ENCODE assay signal across 19 cellular contexts in genomic region chr7:131404226-131404911, GRCh38.
DNase-seq lines count a peak whose midpoint lies in the region; ATAC-seq, FAIRE-seq and TF ChIP-seq lines count a peak whose summit lies in the region.
"Had no signal": no experiment of that assay in that cellular context is flagged by ENCODE, and none has a peak within 500 bp of the region (broad histone marks: within the 10 kb centered on the region; RNA-seq: fewer than 3 reads in every experiment).

No MANE protein-coding gene starts in this region.

- no peak overlapping the region for H4K5ac ChIP-seq in H9 (ENCODE audit: insufficient read length, low read depth, low read length)

- H3K36me3 ChIP-seq in HepG2 (replicated peaks in 1 of 2; ENCODE audit: control insufficient read depth in 1 of 2, insufficient read depth in 2 of 2, low read length in 2 of 2) (peaks cover 6 to 13% of the 10 kb centered on the region in 2 experiments), prostate gland (no peaks in the 10 kb centered on the region), GM23338 (ENCODE audit: insufficient read depth) (0 out of 2 replicates have a peak, but pooled peaks cover 5% of the 10 kb centered on the region)

- H3K4me3 ChIP-seq in HepG2 (replicated peaks in 1 of 3; ENCODE audit: insufficient read depth in 1 of 3, low read depth in 2 of 3, low read length in 3 of 3) (no peak overlapping the region), prostate gland (no peak overlapping the region), GM23338 (no peak overlapping the region)
- H3K4me3 ChIP-seq: HAP-1 had no signal

- no peak overlapping the region for H3T11ph ChIP-seq in H9 (ENCODE audit: low read length)

- H3K79me2 ChIP-seq in H9 (ENCODE audit: insufficient read depth, low read length) (no peaks in the 10 kb centered on the region), HepG2 (ENCODE audit: insufficient read depth, low read length) (peaks cover 15% of the 10 kb centered on the region), GM23338 (replicated peaks; ENCODE audit: insufficient read depth) (peaks cover 18% of the 10 kb centered on the region)

- in situ Hi-C loops in HepG2 (cut with HindIII; ENCODE audit: extremely low pct_ligation_motif_present, low pct_unique_long_range_greater_than_20kb), result no loop called here

- no peaks in the 10 kb centered on the region for H3K79me1 ChIP-seq in H9 (ENCODE audit: insufficient read depth, low read depth, low read length, poor library complexity, severe bottlenecking)

- H3K4me1 Mint-ChIP-seq in H9, result peaks cover 24 to 26% of the 10 kb centered on the region in 2 experiments
- H3K4me1 Mint-ChIP-seq in WTC11, result peaks cover 38% of the 10 kb centered on the region
- peaks cover 34% of the 10 kb centered on the region for H3K4me1 Mint-ChIP-seq in GM23338

- no peaks in the 10 kb centered on the region for H4K20me1 ChIP-seq in H9 (ENCODE audit: control insufficient read depth, insufficient read depth, insufficient read length)
- H4K20me1 ChIP-seq in HepG2 (ENCODE audit: insufficient read depth, low read length), result 0 out of 2 replicates have a peak, but pooled peaks cover 3% of the 10 kb centered on the region
- no peaks in the 10 kb centered on the region for H4K20me1 ChIP-seq in GM23338 (replicated peaks; ENCODE audit: insufficient read depth)

- H3K4me2 ChIP-seq in H9 (ENCODE audit: insufficient read depth, insufficient read length, low read length) (no peak overlapping the region), HepG2 (ENCODE audit: low read depth, low read length) (no peak overlapping the region), GM23338 (no peak overlapping the region)
- H3K4me2 ChIP-seq: KMS-11 had no signal

- no peak overlapping the region for H2BK5ac ChIP-seq in H9 (ENCODE audit: insufficient read length, low read length)

- no peak overlapping the region for H2BK12ac ChIP-seq in H9 (ENCODE audit: insufficient read length, low read depth, low read length)

- ATAC-seq in WTC11 (no peak), HepG2 (peak; percentile 88), GM23338 (no peak)

- H3K4me3 Mint-ChIP-seq in H9, result no peak overlapping the region
- no peak overlapping the region for H3K4me3 Mint-ChIP-seq in WTC11
- H3K4me3 Mint-ChIP-seq in GM23338, result no peak overlapping the region
- H3K4me3 Mint-ChIP-seq: CD4-positive, alpha-beta T cell had no signal

- no peaks in the 10 kb centered on the region for H3K9me3 ChIP-seq in H9 (ENCODE audit: control insufficient read depth, low read depth, low read length)
- H3K9me3 ChIP-seq in HepG2 (ENCODE audit: low read length), result 0 out of 2 replicates have a peak, but pooled peaks cover 7% of the 10 kb centered on the region
- H3K9me3 ChIP-seq in prostate gland, result no peaks in the 10 kb centered on the region
- H3K9me3 ChIP-seq: BE2C, HAP-1 had no signal

- POLR2A ChIA-PET in WTC11 (lab: Charles Lee) (no interaction called here), HepG2 (lab: Yijun Ruan, JAX) (no interaction called here), RWPE1 (lab: Yijun Ruan, JAX; ENCODE audit: low non-redundant PET) (no interaction called here)

- BruUV-seq in HepG2 (replicated peaks; lab: Mats Ljungman, UMichigan), result no TSS peak

- TF ChIP-seq CTCF in H9 (conservative IDR thresholded peaks at IDR 0.05) (no peak), WTC11 (IDR thresholded peaks at IDR 0.05) (no peak), HepG2 (CRISPR knock-in tag; IDR thresholded peaks at IDR 0.05) (no peak), prostate gland (IDR thresholded peaks at IDR 0.05) (no peak), RWPE1 (conservative IDR thresholded peaks at IDR 0.05; ENCODE audit: low read depth) (no peak), GM23338 (conservative IDR thresholded peaks at IDR 0.05; ENCODE audit: low read depth in 2 of 2) (no peak)

- no peak overlapping the region for H3K56ac ChIP-seq in H9 (ENCODE audit: insufficient read length, low read depth, low read length)

- no peak for DNase-seq in H9
- no peak for DNase-seq in WTC11 (ENCODE audit: low spot score)
- DNase-seq in HepG2 (ENCODE audit: low spot score), result peak; percentile 4
- no peak for DNase-seq in prostate gland (ENCODE audit: low spot score)
- no peak for DNase-seq in RWPE1 (ENCODE audit: low spot score)
- no peak for DNase-seq in GM23338 (ENCODE audit: low spot score)
- DNase-seq in NCI-H774 (lab: John Stamatoyannopoulos, UW), result no peak
- DNase-seq in activated naive CD4-positive, alpha-beta T cell treated with Interleukin-2 at 50 U/mL for 16 hours, result no peak
- DNase-seq: ACHN; BE2C; C1 segment of cervical spinal cord; Caco-2; CD4-positive, alpha-beta T cell; GOT3 had no signal

- no peak overlapping the region for H3K4ac ChIP-seq in H9 (ENCODE audit: low read depth, low read length)

- no peak overlapping the region for H4K8ac ChIP-seq in H9 (replicated peaks; ENCODE audit: insufficient read length, low read depth, low read length)

- CTCF ChIA-PET in WTC11 (lab: Charles Lee) (no interaction called here), HepG2 (lab: Yijun Ruan, JAX; ENCODE audit: low intra/inter-chr PET ratio, low total read pairs) (no interaction called here), RWPE1 (lab: Yijun Ruan, JAX) (no interaction called here)

- peak overlapping the region; percentile 35 to 39 (median 37); a peak in 4 of 7 replicates for H3K27ac Mint-ChIP-seq in H9
- H3K27ac Mint-ChIP-seq in WTC11, result peak overlapping the region; percentile 17; the same call in 1 of the 2 replicates
- H3K27ac Mint-ChIP-seq in GM23338, result no peak overlapping the region; the same call in 1 of the 2 replicates
- H3K27ac Mint-ChIP-seq: CD4-positive, alpha-beta T cell had no signal

- H3K4me1 ChIP-seq in H9 (ENCODE audit: insufficient read depth, low read length) (no peaks in the 10 kb centered on the region), HepG2 (ENCODE audit: insufficient read depth, low read length) (peaks cover 22% of the 10 kb centered on the region), prostate gland (replicated peaks) (peaks cover 3% of the 10 kb centered on the region), GM23338 (ENCODE audit: insufficient read depth) (peaks cover 38% of the 10 kb centered on the region)
- H3K4me1 ChIP-seq: BE2C, HAP-1 had no signal

- H3K9ac ChIP-seq in H9 (ENCODE audit: extremely low read depth, insufficient read length, low read length), result no peak overlapping the region
- H3K9ac ChIP-seq in HepG2 (ENCODE audit: insufficient read depth, low read depth, low read length), result no peak overlapping the region; the same call in 1 of the 2 replicates
- H3K9ac ChIP-seq: KMS-11 had no signal

- no CpG with 5 or more reads among the region's 7 CpGs for WGBS in H9 (ENCODE audit: extremely low coverage, insufficient read length, low lambda C conversion rate)
- WGBS in HepG2 (ENCODE audit: low lambda C conversion rate), result 96% methylated on average over 7 of the region's 7 CpGs
- WGBS in prostate gland, result 98% methylated on average over 7 of the region's 7 CpGs

- FAIRE-seq in HepG2 (lab: Jason Lieb, UNC), result no peak
- FAIRE-seq: D721Med, GM12891, HTR-8/SVneo had no signal

- H3K27me3 ChIP-seq in H9 (ENCODE audit: insufficient read depth, low read length), result no peaks in the 10 kb centered on the region
- H3K27me3 ChIP-seq in HepG2 (ENCODE audit: control insufficient read depth in 1 of 2, insufficient read depth in 2 of 2, low read length in 2 of 2), result no peaks in the 10 kb centered on the region
- no peaks in the 10 kb centered on the region for H3K27me3 ChIP-seq in prostate gland (replicated peaks; ENCODE audit: insufficient read depth)
- no peaks in the 10 kb centered on the region for H3K27me3 ChIP-seq in GM23338 (ENCODE audit: insufficient read depth)
- H3K27me3 ChIP-seq: BE2C had no signal

- no peak overlapping the region for H2BK20ac ChIP-seq in H9 (ENCODE audit: low read depth, low read length, poor library complexity, severe bottlenecking)

- intact Hi-C loops in HepG2 (cut with micrococcal nuclease; ENCODE audit: unreplicated experiment) (no loop called here), prostate gland (cut with DNase I) (no loop called here)

- H2AFZ ChIP-seq in H9 (ENCODE audit: low read length), result no peak overlapping the region
- no peak overlapping the region for H2AFZ ChIP-seq in HepG2 (ENCODE audit: low read length)
- no peak overlapping the region for H2AFZ ChIP-seq in GM23338

- no peak overlapping the region for H3K23ac ChIP-seq in H9 (ENCODE audit: insufficient read length, low read depth, low read length)

- H2BK15ac ChIP-seq in H9 (ENCODE audit: low read depth, low read length), result no peak overlapping the region

- H3K23me2 ChIP-seq in H9 (ENCODE audit: insufficient read length, low read depth, low read length, poor library complexity, severe bottlenecking), result no peaks in the 10 kb centered on the region

- no peaks in the 10 kb centered on the region for H3F3A ChIP-seq in GM23338 (replicated peaks; ENCODE audit: low read depth)

- peaks cover 29 to 46% (median 39%) of the 10 kb centered on the region in 3 experiments for H3K36me3 Mint-ChIP-seq in H9 (ENCODE audit: insufficient read depth in 1 of 3, low read depth in 3 of 3)
- peaks cover 43% of the 10 kb centered on the region for H3K36me3 Mint-ChIP-seq in WTC11
- peaks cover 44% of the 10 kb centered on the region for H3K36me3 Mint-ChIP-seq in GM23338 (ENCODE audit: low read depth)

- no peak overlapping the region for H3K18ac ChIP-seq in H9 (ENCODE audit: insufficient read length, low read depth, low read length)

- H3K27ac ChIP-seq in H9 (ENCODE audit: insufficient read length, low read depth, low read length) (no peak overlapping the region), HepG2 (ENCODE audit: extremely low read length, insufficient read depth, low read length) (no peak overlapping the region), prostate gland (peak overlapping the region; percentile 6 to 25), RWPE1 (no peak overlapping the region), GM23338 (ENCODE audit: low read depth) (no peak overlapping the region)
- H3K27ac ChIP-seq: KMS-11 had no signal

- H4K91ac ChIP-seq in H9 (ENCODE audit: insufficient read length, low read depth, low read length), result no peak overlapping the region

- H3K9me2 ChIP-seq in GM23338 (ENCODE audit: insufficient read depth), result no peaks in the 10 kb centered on the region

- no peak overlapping the region for H2BK120ac ChIP-seq in H9 (ENCODE audit: low read depth, low read length, poor library complexity, severe bottlenecking)

- no peaks in the 10 kb centered on the region for H3K27me3 Mint-ChIP-seq in H9 (ENCODE audit: low read depth)
- no peaks in the 10 kb centered on the region for H3K27me3 Mint-ChIP-seq in WTC11 (ENCODE audit: low read depth)
- H3K27me3 Mint-ChIP-seq in GM23338 (ENCODE audit: insufficient read depth, low read depth, poor library complexity), result no peaks in the 10 kb centered on the region
- H3K27me3 Mint-ChIP-seq: CD4-positive, alpha-beta T cell had no signal

- TF ChIP-seq POLR2A in HepG2 (IDR thresholded peaks at IDR 0.05; ENCODE audit: insufficient read depth in 1 of 2, low read depth in 2 of 2, low read length in 2 of 2) (no peak), prostate gland (IDR thresholded peaks at IDR 0.05) (no peak)

- H3K14ac ChIP-seq in H9 (ENCODE audit: insufficient read depth, low read length), result no peak overlapping the region

- no peak for TF ChIP-seq RAD21 in HepG2 (CRISPR knock-in tag; IDR thresholded peaks at IDR 0.05)

- TF ChIP-seq EP300 in HepG2 (IDR thresholded peaks at IDR 0.05; ENCODE audit: low read depth in 2 of 2, low read length in 2 of 2) (no peak), HepG2 (CRISPR knock-in tag; IDR thresholded peaks at IDR 0.05; ENCODE audit: borderline replicate concordance) (no peak)

- H3K9me3 Mint-ChIP-seq in H9, result peaks cover 19 to 23% of the 10 kb centered on the region in 2 experiments
- peaks cover 33% of the 10 kb centered on the region for H3K9me3 Mint-ChIP-seq in WTC11
- H3K9me3 Mint-ChIP-seq in GM23338, result peaks cover 19% of the 10 kb centered on the region; the same call in 2 of the 3 replicates

- no peak overlapping the region for H2AK5ac ChIP-seq in H9 (ENCODE audit: insufficient read length, low read length)

Comparison
In these comparisons a context has a peak if more than half of its experiments do, and no peak if none do; other contexts are left out.
1. H3K27ac ChIP-seq: peak in prostate gland (2 of 2); none in H9 (single experiment), HepG2 (single experiment), RWPE1 (single experiment) and GM23338 (single experiment).